In the genomic region with DNA sequence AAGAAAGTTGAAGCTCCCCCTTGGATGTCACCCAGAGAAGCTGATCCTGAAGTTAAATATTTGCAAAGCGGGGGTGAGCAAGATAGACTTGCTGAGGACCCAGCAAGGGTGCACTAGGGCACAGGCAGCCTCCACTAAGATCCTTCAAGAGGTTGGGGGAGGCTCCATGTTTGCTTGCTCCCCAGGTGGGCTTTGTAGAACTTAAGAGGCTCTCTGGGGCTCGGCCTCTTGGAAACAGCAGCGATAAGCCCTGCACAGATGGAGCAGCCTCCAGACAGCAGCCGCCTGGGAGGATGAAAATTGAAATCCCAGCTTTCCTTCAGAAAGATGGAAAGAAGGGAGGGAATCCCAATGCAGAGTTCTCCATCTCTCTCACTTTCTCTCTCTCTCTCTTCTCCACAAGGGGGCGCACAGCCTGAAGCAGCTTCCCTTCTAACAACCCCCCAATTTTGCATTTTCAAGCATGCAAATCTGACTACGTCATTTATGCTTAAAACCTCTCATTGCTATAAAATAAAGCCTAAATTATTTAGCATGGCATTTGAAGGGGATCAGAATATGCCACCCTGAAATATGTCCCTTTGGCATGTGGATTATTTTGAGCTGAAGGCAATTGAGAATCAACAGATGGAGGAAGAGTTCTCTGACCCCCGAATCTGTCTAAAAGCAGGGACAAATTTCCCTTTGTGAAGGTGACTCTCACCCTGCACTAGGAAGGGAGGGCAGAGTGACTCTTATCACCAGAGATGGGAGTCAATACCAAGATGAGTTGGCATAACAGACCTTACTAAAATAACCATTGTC, we compare ENCODE assay signal across 8 cellular contexts.
DNase-seq lines count a peak whose midpoint lies in the region; ATAC-seq and TF ChIP-seq lines count a peak whose summit lies in the region.

No MANE protein-coding gene starts in this region.

- no peak overlapping the region for H3K4me3 Mint-ChIP-seq in activated T-helper 17 cell treated with anti-CD3 and anti-CD28 coated beads, Interleukin-2, amount 50 U/mL, for 72 hours

- H3K4me1 ChIP-seq in transverse colon: no peaks in the 10 kb centered on the region

- no peaks in the 10 kb centered on the region for H3K36me3 Mint-ChIP-seq in activated T-helper 17 cell treated with anti-CD3 and anti-CD28 coated beads, Interleukin-2, amount 50 U/mL, for 72 hours (ENCODE audit: low read depth)

- peaks cover 13% of the 10 kb centered on the region for H3K27me3 Mint-ChIP-seq in activated T-helper 17 cell treated with anti-CD3 and anti-CD28 coated beads, Interleukin-2, amount 50 U/mL, for 72 hours

- DNase-seq in ACHN (peak; percentile 48), GM13976 (ENCODE audit: low spot score) (no peak), NB4 (ENCODE audit: low read depth) (peak; percentile 18), ecto neural progenitor cell (ENCODE audit: low spot score) (peak; percentile 43), transverse colon (no peak), UCSD-AML1 (lab: John Stamatoyannopoulos, UW; ENCODE audit: unreplicated experiment) (no peak)

- H3K4me3 ChIP-seq in NB4 (ENCODE audit: low read depth, low read length) (no peak overlapping the region), transverse colon (no peak overlapping the region)

- H3K36me3 ChIP-seq in transverse colon: no peaks in the 10 kb centered on the region

- intact Hi-C loops in transverse colon (cut with DNase I; ENCODE audit: low total_unique reads): no loop called here

- H3K27ac ChIP-seq in transverse colon: no peak overlapping the region

- H3K9me3 Mint-ChIP-seq in activated T-helper 17 cell treated with anti-CD3 and anti-CD28 coated beads, Interleukin-2, amount 50 U/mL, for 72 hours: peaks cover 6% of the 10 kb centered on the region

- ATAC-seq in GM18868 (IDR thresholded peaks at IDR 0.05; ENCODE audit: unreplicated experiment): no peak
- ATAC-seq in activated T-helper 17 cell treated with anti-CD3 and anti-CD28 coated beads, Interleukin-2, amount 50 U/mL, for 72 hours (replicated peaks): no peak

- no peaks in the 10 kb centered on the region for H3K9me3 ChIP-seq in transverse colon

- no peak overlapping the region for H3K27ac Mint-ChIP-seq in activated T-helper 17 cell treated with anti-CD3 and anti-CD28 coated beads, Interleukin-2, amount 50 U/mL, for 72 hours

- TF ChIP-seq CTCF in GM13976 (IDR thresholded peaks at IDR 0.05; ENCODE audit: borderline replicate concordance, control extremely low read depth, extremely low read depth, insufficient read depth, missing control alignments): peak; percentile 45
- peak; percentile 74 for TF ChIP-seq CTCF in NB4 (IDR thresholded peaks at IDR 0.05; ENCODE audit: low read depth, low read length)
- peak in 2 of 5 experiments; percentile 14 to 32 for TF ChIP-seq CTCF in transverse colon (IDR thresholded peaks at IDR 0.05)

- in situ Hi-C loops in ACHN (cut with HindIII; ENCODE audit: low pct_ligation_motif_present, low pct_unique_long_range_greater_than_20kb, low sequenced_read_pairs): no loop called here
- in situ Hi-C loops in GM13976 (cut with MboI; ENCODE audit: low sequenced_read_pairs, unreplicated experiment): no loop called here
- in situ Hi-C loops in transverse colon (cut with MboI; ENCODE audit: low pct_ligation_motif_present in 1 of 4, low pct_unique_long_range_greater_than_20kb in 1 of 4, low sequenced_read_pairs in 3 of 4): no loop called here

- 85 to 94% methylated on average over 3 to 7 of the region's 7 CpGs for WGBS in transverse colon (ENCODE audit: low coverage in 1 of 2), 2 donors

- TF ChIP-seq POLR2A in NB4 (IDR thresholded peaks at IDR 0.05; ENCODE audit: extremely low read depth, insufficient read length): no peak
- no peak for TF ChIP-seq POLR2A in transverse colon (IDR thresholded peaks at IDR 0.05)

- TF ChIP-seq EP300 in transverse colon (IDR thresholded peaks at IDR 0.05; ENCODE audit: low read depth): no peak

- H3K27me3 ChIP-seq in transverse colon: no peaks in the 10 kb centered on the region

- no peaks in the 10 kb centered on the region for H3K4me1 Mint-ChIP-seq in activated T-helper 17 cell treated with anti-CD3 and anti-CD28 coated beads, Interleukin-2, amount 50 U/mL, for 72 hours

Comparison
In these comparisons a context has a peak if more than half of its experiments do, and no peak if none do; other contexts are left out.
1. DNase-seq: peak in ACHN (single experiment), NB4 (single experiment) and ecto neural progenitor cell (single experiment); none in GM13976 (single experiment), transverse colon (single experiment) and UCSD-AML1 (single experiment).